8 cellular contexts compared by ENCODE assay signal in genomic region chr11:108664241-108664640, GRCh38. TPM values are rescaled to one million over a fixed set of nuclear protein-coding genes. Genes with fewer than 3 reads are reported as not detected.
DNase-seq lines count a peak whose midpoint lies in the region; ATAC-seq and TF ChIP-seq lines count a peak whose summit lies in the region.

No MANE protein-coding gene starts in this region.

- no peak for DNase-seq in activated naive CD4-positive, alpha-beta T cell treated with anti-CD3 and anti-CD28 coated beads, Interleukin-2, amount 10 ng/mL, durations not matched to agents 7 days and 5 days
- DNase-seq in activated naive CD4-positive, alpha-beta T cell treated with anti-CD3 and anti-CD28 coated beads, Interleukin-2, amount 50 U/mL, for 16 hours = no peak
- DNase-seq in upper lobe of right lung (no peak), UCSD-AML1 (lab: John Stamatoyannopoulos, UW; ENCODE audit: unreplicated experiment) (no peak), iPS-NIHi11 (ENCODE audit: low spot score) (no peak)

- no peak for TF ChIP-seq CTCF in brain (conservative IDR thresholded peaks at IDR 0.05)
- TF ChIP-seq CTCF in upper lobe of right lung (IDR thresholded peaks at IDR 0.05) = no peak

- H3K9me3 ChIP-seq in mesodermal cell (ENCODE audit: control insufficient read depth, low read length) = no peaks in the 10 kb centered on the region
- no peaks in the 10 kb centered on the region for H3K9me3 ChIP-seq in upper lobe of right lung

- peak overlapping the region; percentile 91 for H3K27ac Mint-ChIP-seq in activated naive CD4-positive, alpha-beta T cell treated with anti-CD3 and anti-CD28 coated beads, Interleukin-2, amount 10 ng/mL, durations not matched to agents 7 days and 5 days
- peak overlapping the region; percentile 93 to 99 (median 97) for H3K27ac Mint-ChIP-seq in brain

- H3K36me3 ChIP-seq in mesodermal cell (ENCODE audit: control insufficient read depth, insufficient read depth, low read length) (peaks cover 22% of the 10 kb centered on the region), upper lobe of right lung (no peaks in the 10 kb centered on the region)

- peaks cover 37% of the 10 kb centered on the region for H3K4me1 Mint-ChIP-seq in activated naive CD4-positive, alpha-beta T cell treated with anti-CD3 and anti-CD28 coated beads, Interleukin-2, amount 10 ng/mL, durations not matched to agents 7 days and 5 days
- peaks cover 47% of the 10 kb centered on the region for H3K4me1 Mint-ChIP-seq in brain

- ATAC-seq in upper lobe of right lung (no peak), GM21717 (IDR thresholded peaks at IDR 0.05; ENCODE audit: unreplicated experiment) (no peak)

- intact Hi-C loops in upper lobe of right lung (cut with DNase I) = no loop called here

- no peaks in the 10 kb centered on the region for H3K27me3 ChIP-seq in upper lobe of right lung

- 89% methylated on average over 1 to 7 of the region's 9 CpGs for WGBS in mesodermal cell (ENCODE audit: insufficient coverage in 2 of 2), 2 experiments

- H3K36me3 Mint-ChIP-seq in activated naive CD4-positive, alpha-beta T cell treated with anti-CD3 and anti-CD28 coated beads, Interleukin-2, amount 10 ng/mL, durations not matched to agents 7 days and 5 days = peaks cover 10% of the 10 kb centered on the region
- peaks cover 15% of the 10 kb centered on the region for H3K36me3 Mint-ChIP-seq in brain

- H3K27ac ChIP-seq in mesodermal cell (ENCODE audit: low read depth, low read length, severe bottlenecking) (no peak overlapping the region), upper lobe of right lung (peak overlapping the region; percentile 48)

- H3K4me3 ChIP-seq in mesodermal cell (ENCODE audit: extremely low read depth, insufficient read depth, low read length, poor library complexity, severe bottlenecking) (peak overlapping the region; percentile 77), upper lobe of right lung (peak overlapping the region; percentile 79)

- peak overlapping the region; percentile 99 for H3K4me3 Mint-ChIP-seq in activated naive CD4-positive, alpha-beta T cell treated with anti-CD3 and anti-CD28 coated beads, Interleukin-2, amount 10 ng/mL, durations not matched to agents 7 days and 5 days
- H3K4me3 Mint-ChIP-seq in brain = peak overlapping the region; percentile 100

- peaks cover under 1% of the 10 kb centered on the region for H3K4me1 ChIP-seq in mesodermal cell (ENCODE audit: control insufficient read depth, insufficient read depth, low read length, poor library complexity, severe bottlenecking)
- H3K4me1 ChIP-seq in upper lobe of right lung = peaks cover 20% of the 10 kb centered on the region

- H3K9me3 Mint-ChIP-seq in activated naive CD4-positive, alpha-beta T cell treated with anti-CD3 and anti-CD28 coated beads, Interleukin-2, amount 10 ng/mL, durations not matched to agents 7 days and 5 days = no peaks in the 10 kb centered on the region
- H3K9me3 Mint-ChIP-seq in brain = peaks cover 0 to 5% (median 0%) of the 10 kb centered on the region in 5 experiments

- H3K27me3 Mint-ChIP-seq in activated naive CD4-positive, alpha-beta T cell treated with anti-CD3 and anti-CD28 coated beads, Interleukin-2, amount 10 ng/mL, durations not matched to agents 7 days and 5 days = peaks cover 10% of the 10 kb centered on the region
- peaks cover 3% of the 10 kb centered on the region for H3K27me3 Mint-ChIP-seq in brain

- CTCF ChIA-PET in activated naive CD4-positive, alpha-beta T cell treated with anti-CD3 and anti-CD28 coated beads, Interleukin-2, amount 10 ng/mL, durations not matched to agents 7 days and 5 days (lab: Charles Lee) = interaction anchor here (1.4 kb wide), 1 partner anchor 546 kb away, joined by 4 read pairs; no protein-coding TSS in a partner anchor

RNA-seq across cellular contexts. Expression of gene DDX10, which starts 0.6 kb away (rescaled TPM):
- polyA plus RNA-seq in brain (ENCODE audit: insufficient read depth, low read depth, low replicate concordance) = 15.3 TPM
- 21.2 TPM for polyA plus RNA-seq in mesodermal cell (2013, experiment 1 of 2)
- polyA plus RNA-seq in mesodermal cell (2013, experiment 2 of 2) = 21.9 TPM
- 18.3 TPM for total RNA-seq in upper lobe of right lung
